13 cellular contexts compared by ENCODE assay signal in genomic region chr13:23701646-23702045, GRCh38.
DNase-seq lines count a peak whose midpoint lies in the region; ATAC-seq, FAIRE-seq and TF ChIP-seq lines count a peak whose summit lies in the region.
"Had no signal": no experiment of that assay in that cellular context is flagged by ENCODE, and none has a peak within 500 bp of the region (broad histone marks: within the 10 kb centered on the region; RNA-seq: fewer than 3 reads in every experiment).

No MANE protein-coding gene starts in this region.

- TF ChIP-seq CTCF in AG09309 (IDR thresholded peaks at IDR 0.05; ENCODE audit: control insufficient read depth, insufficient read depth, low read depth, low read length, missing control alignments) (no peak), K562 (IDR thresholded peaks at IDR 0.05 in 2 of 3, conservative IDR thresholded peaks at IDR 0.05 in 1 of 3; ENCODE audit: insufficient read depth in 2 of 3, low read depth in 1 of 3, low read length in 3 of 3) (no peak), left ventricle myocardium inferior (IDR thresholded peaks at IDR 0.05; ENCODE audit: borderline replicate concordance) (no peak), psoas muscle (IDR thresholded peaks at IDR 0.05) (no peak)

- H3K27ac ChIP-seq in K562 (ENCODE audit: extremely low read depth, low read depth, low read length) (no peak overlapping the region), left ventricle myocardium inferior (replicated peaks) (peak overlapping the region; percentile 82), psoas muscle (no peak overlapping the region), mesendoderm (ENCODE audit: low read depth, low read length) (no peak overlapping the region)

- H3K4me1 Mint-ChIP-seq in activated T-cell treated with anti-CD3 and anti-CD28 coated beads, Interleukin-2, amount 50 U/mL, for 72 hours (ENCODE audit: low read depth): peaks cover 8% of the 10 kb centered on the region

- H3K9me3 ChIP-seq in K562 (replicated peaks; ENCODE audit: control insufficient read depth, insufficient read depth, low read depth, low read length): no peaks in the 10 kb centered on the region
- no peaks in the 10 kb centered on the region for H3K9me3 ChIP-seq in left ventricle myocardium inferior (replicated peaks)
- no peaks in the 10 kb centered on the region for H3K9me3 ChIP-seq in psoas muscle

- no peak overlapping the region for H3K23ac ChIP-seq in mesendoderm (ENCODE audit: low read length)

- H3K79me1 ChIP-seq in mesendoderm (ENCODE audit: low read length): no peaks in the 10 kb centered on the region

- peaks cover 8 to 39% of the 10 kb centered on the region in 2 experiments; a peak in 4 of 5 replicates for H3K27me3 ChIP-seq in K562 (ENCODE audit: control insufficient read depth in 2 of 2, insufficient read depth in 2 of 2, low read length in 2 of 2)
- H3K27me3 ChIP-seq in left ventricle myocardium inferior (ENCODE audit: low read depth): no peaks in the 10 kb centered on the region
- no peaks in the 10 kb centered on the region for H3K27me3 ChIP-seq in psoas muscle (ENCODE audit: insufficient read depth in 3 of 3, low read length in 2 of 3)
- H3K27me3 ChIP-seq in mesendoderm (ENCODE audit: insufficient read depth, low read length, poor library complexity): no peaks in the 10 kb centered on the region

- FAIRE-seq in K562 (lab: Jason Lieb, UNC): no peak

- H3K79me2 ChIP-seq in K562 (ENCODE audit: control insufficient read depth, insufficient read depth, low read length) (no peaks in the 10 kb centered on the region), mesendoderm (ENCODE audit: control insufficient read depth, insufficient read depth, low read length) (no peaks in the 10 kb centered on the region)

- H3K9me1 ChIP-seq in K562 (ENCODE audit: control insufficient read depth, insufficient read depth, low read length): no peaks in the 10 kb centered on the region

- no peak overlapping the region for H4K5ac ChIP-seq in mesendoderm (ENCODE audit: low read length)

- H3K36me3 ChIP-seq in K562 (ENCODE audit: control insufficient read depth, insufficient read depth, low read length) (no peaks in the 10 kb centered on the region), left ventricle myocardium inferior (no peaks in the 10 kb centered on the region), psoas muscle (ENCODE audit: insufficient read depth in 1 of 2, low read depth in 1 of 2) (no peaks in the 10 kb centered on the region), mesendoderm (ENCODE audit: control insufficient read depth, insufficient read depth, low read length) (no peaks in the 10 kb centered on the region)

- TF ChIP-seq RAD21 in K562 (CRISPR knock-in tag; conservative IDR thresholded peaks at IDR 0.05 in 1 of 2, IDR thresholded peaks at IDR 0.05 in 1 of 2): no peak

- no peak for TF ChIP-seq EP300 in K562 (IDR thresholded peaks at IDR 0.05; ENCODE audit: low read length)

- intact Hi-C loops in K562 (cut with micrococcal nuclease) (no loop called here), left ventricle myocardium inferior (cut with micrococcal nuclease) (no loop called here), psoas muscle (cut with DNase I) (loop anchor here in 1 of 2 donors (10.0 kb wide), 1 partner anchor 237 kb away; no protein-coding TSS in a partner anchor)

- H4K20me1 ChIP-seq in K562 (replicated peaks; ENCODE audit: control insufficient read depth, insufficient read depth, low read length): no peaks in the 10 kb centered on the region

- POLR2A ChIA-PET in K562 (lab: Yijun Ruan, JAX): interaction anchor here (0.6 kb wide), 1 partner anchor 10 kb away, joined by 3 read pairs; no protein-coding TSS in a partner anchor

- in situ Hi-C loops in K562 (cut with MboI) (no loop called here), KBM-7 (cut with MboI; ENCODE audit: low pct_unique_long_range_greater_than_20kb, low sequenced_read_pairs) (no loop called here)

- H3K9ac ChIP-seq in K562 (ENCODE audit: insufficient read depth in 1 of 2, low read depth in 2 of 2, low read length in 2 of 2) (no peak overlapping the region), mesendoderm (ENCODE audit: low read length) (no peak overlapping the region)

- H3K27ac Mint-ChIP-seq in activated T-cell treated with anti-CD3 and anti-CD28 coated beads, Interleukin-2, amount 50 U/mL, for 72 hours: no peak overlapping the region
- H3K27ac Mint-ChIP-seq: activated naive CD8-positive, alpha-beta T cell treated with anti-CD3 and anti-CD28 coated beads for 36 hours had no signal

- peak; percentile 97 for DNase-seq in AG09309 (ENCODE audit: low read depth)
- DNase-seq in K562 (ENCODE audit: extremely low read depth in 1 of 4, low spot score in 3 of 4): no peak
- DNase-seq in left ventricle myocardium inferior: peak; percentile 88
- DNase-seq in psoas muscle: peak; percentile 92 to 94
- DNase-seq in KBM-7: no peak
- DNase-seq in activated T-cell treated with anti-CD3 and anti-CD28 coated beads, Interleukin-2, amount 50 U/mL, for 72 hours: no peak
- DNase-seq in mesendoderm: no peak
- DNase-seq: ACHN; activated naive CD8-positive, alpha-beta T cell treated with anti-CD3 and anti-CD28 coated beads for 36 hours; DMS153; NCI-H748 treated with DMSO at 0.1 percent for 48 hours had no signal

- H3K4me2 ChIP-seq in K562 (ENCODE audit: insufficient read depth, low read length) (no peak overlapping the region), mesendoderm (ENCODE audit: low read length) (no peak overlapping the region)
- H3K4me2 ChIP-seq: smooth muscle cell had no signal

- H2AK5ac ChIP-seq in mesendoderm (ENCODE audit: low read length): no peak overlapping the region

- H3K4me1 ChIP-seq in K562 (replicated peaks in 1 of 2; ENCODE audit: control insufficient read depth in 2 of 2, insufficient read depth in 2 of 2, low read length in 2 of 2) (no peaks in the 10 kb centered on the region), left ventricle myocardium inferior (peaks cover 27% of the 10 kb centered on the region), psoas muscle (no peaks in the 10 kb centered on the region), mesendoderm (ENCODE audit: control insufficient read depth, low read depth, low read length) (no peaks in the 10 kb centered on the region)

- H3K36me3 Mint-ChIP-seq in activated T-cell treated with anti-CD3 and anti-CD28 coated beads, Interleukin-2, amount 50 U/mL, for 72 hours (ENCODE audit: insufficient read depth in 2 of 2): no peaks in the 10 kb centered on the region
- H3K36me3 Mint-ChIP-seq: activated naive CD8-positive, alpha-beta T cell treated with anti-CD3 and anti-CD28 coated beads for 36 hours had no signal

- BruUV-seq in K562 (replicated peaks; lab: Mats Ljungman, UMichigan): no TSS peak

- H3K4me3 Mint-ChIP-seq in activated T-cell treated with anti-CD3 and anti-CD28 coated beads, Interleukin-2, amount 50 U/mL, for 72 hours: no peak overlapping the region
- H3K4me3 Mint-ChIP-seq: activated naive CD8-positive, alpha-beta T cell treated with anti-CD3 and anti-CD28 coated beads for 36 hours had no signal

- ATAC-seq in K562 (peak; percentile 34; the same call in 2 of the 3 replicates), psoas muscle (peak; percentile 81 to 94 (median 90)), HG02852 (IDR thresholded peaks at IDR 0.05; ENCODE audit: unreplicated experiment) (no peak)
- no peak for ATAC-seq in activated T-cell treated with anti-CD3 and anti-CD28 coated beads, Interleukin-2, amount 50 U/mL, for 72 hours (replicated peaks in 1 of 2)

- H3K56ac ChIP-seq in mesendoderm (ENCODE audit: low read length): no peak overlapping the region

- no peaks in the 10 kb centered on the region for H3K27me3 Mint-ChIP-seq in activated T-cell treated with anti-CD3 and anti-CD28 coated beads, Interleukin-2, amount 50 U/mL, for 72 hours (ENCODE audit: low read depth)
- H3K27me3 Mint-ChIP-seq: activated naive CD8-positive, alpha-beta T cell treated with anti-CD3 and anti-CD28 coated beads for 36 hours had no signal

- no peak overlapping the region for H3K4ac ChIP-seq in mesendoderm (ENCODE audit: low read depth, low read length)

- no peaks in the 10 kb centered on the region for H3K9me3 Mint-ChIP-seq in activated T-cell treated with anti-CD3 and anti-CD28 coated beads, Interleukin-2, amount 50 U/mL, for 72 hours
- H3K9me3 Mint-ChIP-seq: activated naive CD8-positive, alpha-beta T cell treated with anti-CD3 and anti-CD28 coated beads for 36 hours had no signal

- H2BK5ac ChIP-seq in mesendoderm (ENCODE audit: low read length): no peak overlapping the region

- H4K8ac ChIP-seq in mesendoderm (ENCODE audit: low read depth, low read length): no peak overlapping the region

- 3% methylated on average over 9 of the region's 12 CpGs for WGBS in K562 (ENCODE audit: insufficient coverage, low coverage, missing lambda C conversion rate)
- 39 to 52% (median 42%) methylated on average over 12 of the region's 12 CpGs for WGBS in psoas muscle, 3 donors
- no CpG with 5 or more reads among the region's 12 CpGs for WGBS in mesendoderm (ENCODE audit: extremely low coverage, insufficient coverage, low lambda C conversion rate)

- TF ChIP-seq POLR2A in K562 (conservative IDR thresholded peaks at IDR 0.05): no peak

- no peak overlapping the region for H3K18ac ChIP-seq in mesendoderm (ENCODE audit: low read length)

- CTCF ChIA-PET in K562 (lab: Yijun Ruan, JAX; ENCODE audit: low intra/inter-chr PET ratio): no interaction called here

- H2AFZ ChIP-seq in K562 (ENCODE audit: low read depth, low read length): no peak overlapping the region

- H2BK120ac ChIP-seq in mesendoderm (ENCODE audit: low read depth, low read length): no peak overlapping the region

- H2BK15ac ChIP-seq in mesendoderm (replicated peaks; ENCODE audit: low read depth): no peak overlapping the region

- no peak overlapping the region for H3K4me3 ChIP-seq in AG09309 (ENCODE audit: control insufficient read depth, low read depth, low read length)
- no peak overlapping the region for H3K4me3 ChIP-seq in K562
- no peak overlapping the region for H3K4me3 ChIP-seq in left ventricle myocardium inferior
- H3K4me3 ChIP-seq in psoas muscle: no peak overlapping the region
- no peak overlapping the region for H3K4me3 ChIP-seq in mesendoderm (ENCODE audit: low read length)
- H3K4me3 ChIP-seq: smooth muscle cell had no signal

TF ChIP-seq in K562, 482 proteins besides CTCF, POLR2A, EP300 and RAD21 (continues in another document):
- TF ChIP-seq PPARD (CRISPR knock-in tag; IDR thresholded peaks at IDR 0.05) (no peak), SAFB (IDR thresholded peaks at IDR 0.05; ENCODE audit: borderline replicate concordance, low read depth, low read length) (no peak)

Comparison
In these comparisons a context has a peak if more than half of its experiments do, and no peak if none do; other contexts are left out.
1. DNase-seq: peak in AG09309 (single experiment), left ventricle myocardium inferior (single experiment) and psoas muscle (2 of 2); none in K562 (0 of 4), KBM-7 (single experiment), activated T-cell treated with anti-CD3 and anti-CD28 coated beads, Interleukin-2, amount 50 U/mL, for 72 hours (0 of 2) and mesendoderm (single experiment).
2. ATAC-seq: peak in K562 (single experiment) and psoas muscle (4 of 4); none in activated T-cell treated with anti-CD3 and anti-CD28 coated beads, Interleukin-2, amount 50 U/mL, for 72 hours (0 of 2) and HG02852 (single experiment).